ENCODE assay signal across 8 cellular contexts in genomic region chr19:17721821-17722220, GRCh38. TPM values are rescaled to one million over a fixed set of nuclear protein-coding genes. Genes with fewer than 3 reads are reported as not detected.
DNase-seq lines count a peak whose midpoint lies in the region; ATAC-seq and TF ChIP-seq lines count a peak whose summit lies in the region.

No MANE protein-coding gene starts in this region.

- no peaks in the 10 kb centered on the region for H3K9me3 Mint-ChIP-seq in activated CD4-positive, alpha-beta T cell treated with anti-CD3 and anti-CD28 coated beads, Interleukin-2, amount 10 ng/mL, durations not matched to agents 24 days and 14 days
- H3K9me3 Mint-ChIP-seq in glutamatergic neuron (ENCODE audit: unreplicated experiment) = peaks cover 3% of the 10 kb centered on the region
- no peaks in the 10 kb centered on the region for H3K9me3 Mint-ChIP-seq in stimulated activated naive B cell treated with anti-CD40 and anti-IgM and Interleukin-4, amounts not matched to agents 10 μg/mL and 1 μg/mL and 100 μg/mL, for 72 hours

- H3K27me3 Mint-ChIP-seq in activated CD4-positive, alpha-beta T cell treated with anti-CD3 and anti-CD28 coated beads, Interleukin-2, amount 10 ng/mL, durations not matched to agents 24 days and 14 days = no peaks in the 10 kb centered on the region
- peaks cover 15% of the 10 kb centered on the region for H3K27me3 Mint-ChIP-seq in glutamatergic neuron (ENCODE audit: unreplicated experiment)
- no peaks in the 10 kb centered on the region for H3K27me3 Mint-ChIP-seq in stimulated activated naive B cell treated with anti-CD40 and anti-IgM and Interleukin-4, amounts not matched to agents 10 μg/mL and 1 μg/mL and 100 μg/mL, for 72 hours

- H3K4me1 Mint-ChIP-seq in activated CD4-positive, alpha-beta T cell treated with anti-CD3 and anti-CD28 coated beads, Interleukin-2, amount 10 ng/mL, durations not matched to agents 24 days and 14 days = peaks cover 36% of the 10 kb centered on the region
- H3K4me1 Mint-ChIP-seq in glutamatergic neuron (ENCODE audit: low read depth, unreplicated experiment) = peaks cover 18% of the 10 kb centered on the region
- peaks cover 42 to 51% of the 10 kb centered on the region in 2 donors for H3K4me1 Mint-ChIP-seq in stimulated activated naive B cell treated with anti-CD40 and anti-IgM and Interleukin-4, amounts not matched to agents 10 μg/mL and 1 μg/mL and 100 μg/mL, for 72 hours

- peak overlapping the region; percentile 21 for H3K27ac Mint-ChIP-seq in activated CD4-positive, alpha-beta T cell treated with anti-CD3 and anti-CD28 coated beads, Interleukin-2, amount 10 ng/mL, durations not matched to agents 24 days and 14 days
- H3K27ac Mint-ChIP-seq in glutamatergic neuron (ENCODE audit: unreplicated experiment) = no peak overlapping the region
- H3K27ac Mint-ChIP-seq in stimulated activated naive B cell treated with anti-CD40 and anti-IgM and Interleukin-4, amounts not matched to agents 10 μg/mL and 1 μg/mL and 100 μg/mL, for 72 hours = no peak overlapping the region

- intact Hi-C loops in activated CD4-positive, alpha-beta T cell treated with anti-CD3 and anti-CD28 coated beads, Interleukin-2, amount 10 ng/mL, durations not matched to agents 24 days and 14 days (cut with micrococcal nuclease) = loop anchor here (5.0 kb wide), 1 partner anchor 55 kb away; no protein-coding TSS in a partner anchor

- peak in 1 of 2 donors; percentile 13 for ATAC-seq in stimulated activated naive B cell treated with anti-CD40 and anti-IgM and Interleukin-4, amounts not matched to agents 10 μg/mL and 1 μg/mL and 100 μg/mL, for 72 hours (replicated peaks)
- ATAC-seq in GM21360 (IDR thresholded peaks at IDR 0.05; ENCODE audit: unreplicated experiment) = no peak
- no peak for ATAC-seq in HG03354 (IDR thresholded peaks at IDR 0.05; ENCODE audit: poor library complexity, severe bottlenecking, unreplicated experiment)

- TF ChIP-seq CTCF in glutamatergic neuron (IDR thresholded peaks at IDR 0.05; ENCODE audit: partially characterized antibody, unreplicated experiment) = no peak

- peak; percentile 63 for DNase-seq in activated CD4-positive, alpha-beta T cell treated with anti-CD3 and anti-CD28 coated beads, Interleukin-2, amount 10 ng/mL, durations not matched to agents 24 days and 14 days
- no peak for DNase-seq in activated CD4-positive, alpha-beta T cell treated with anti-CD3 and anti-CD28 coated beads, Interleukin-2, amount 50 U/mL, for 4 hours
- peak; percentile 80 for DNase-seq in UCSD-AML1 (lab: John Stamatoyannopoulos, UW; ENCODE audit: unreplicated experiment)
- no peak for DNase-seq in glutamatergic neuron
- DNase-seq in stimulated activated naive B cell treated with anti-CD40 and anti-IgM and Interleukin-4, amounts not matched to agents 10 μg/mL and 1 μg/mL and 100 μg/mL, for 72 hours = no peak
- DNase-seq in NCI-H2029 (lab: John Stamatoyannopoulos, UW) = no peak

- H3K36me3 Mint-ChIP-seq in activated CD4-positive, alpha-beta T cell treated with anti-CD3 and anti-CD28 coated beads, Interleukin-2, amount 10 ng/mL, durations not matched to agents 24 days and 14 days (ENCODE audit: low read depth) = peaks cover 29% of the 10 kb centered on the region
- H3K36me3 Mint-ChIP-seq in glutamatergic neuron (ENCODE audit: unreplicated experiment) = no peaks in the 10 kb centered on the region
- peaks cover 33 to 36% of the 10 kb centered on the region in 2 donors for H3K36me3 Mint-ChIP-seq in stimulated activated naive B cell treated with anti-CD40 and anti-IgM and Interleukin-4, amounts not matched to agents 10 μg/mL and 1 μg/mL and 100 μg/mL, for 72 hours

- H3K4me3 Mint-ChIP-seq in activated CD4-positive, alpha-beta T cell treated with anti-CD3 and anti-CD28 coated beads, Interleukin-2, amount 10 ng/mL, durations not matched to agents 24 days and 14 days = peak overlapping the region; percentile 91
- H3K4me3 Mint-ChIP-seq in glutamatergic neuron (ENCODE audit: unreplicated experiment) = peak overlapping the region; percentile 99
- peak overlapping the region; percentile 82 to 92 for H3K4me3 Mint-ChIP-seq in stimulated activated naive B cell treated with anti-CD40 and anti-IgM and Interleukin-4, amounts not matched to agents 10 μg/mL and 1 μg/mL and 100 μg/mL, for 72 hours

RNA-seq across cellular contexts. Expression of gene MAP1S, which starts 2.5 kb away (rescaled TPM):
- total RNA-seq in activated CD4-positive, alpha-beta T cell treated with anti-CD3 and anti-CD28 coated beads, Interleukin-2, amount 10 ng/mL, durations not matched to agents 24 days and 14 days = 69.0 and 70.3 TPM in 2 replicates
- total RNA-seq in glutamatergic neuron (ENCODE audit: unreplicated experiment) = 111 TPM

RNA-seq across cellular contexts. Expression of gene FCHO1, which starts 29.5 kb away (rescaled TPM):
- total RNA-seq in activated CD4-positive, alpha-beta T cell treated with anti-CD3 and anti-CD28 coated beads, Interleukin-2, amount 10 ng/mL, durations not matched to agents 24 days and 14 days = 91.9 and 96.2 TPM in 2 replicates
- total RNA-seq in glutamatergic neuron (ENCODE audit: unreplicated experiment) = 45.2 TPM

RNA-seq across cellular contexts. Expression of gene UNC13A, which starts 33.7 kb away (rescaled TPM):
- 0.02 TPM in 2 replicates for total RNA-seq in activated CD4-positive, alpha-beta T cell treated with anti-CD3 and anti-CD28 coated beads, Interleukin-2, amount 10 ng/mL, durations not matched to agents 24 days and 14 days
- total RNA-seq in glutamatergic neuron (ENCODE audit: unreplicated experiment) = 79.7 TPM

Comparison
In these comparisons a context has a peak if more than half of its experiments do, and no peak if none do; other contexts are left out.
1. DNase-seq: peak in activated CD4-positive, alpha-beta T cell treated with anti-CD3 and anti-CD28 coated beads, Interleukin-2, amount 10 ng/mL, durations not matched to agents 24 days and 14 days (single experiment) and UCSD-AML1 (single experiment); none in activated CD4-positive, alpha-beta T cell treated with anti-CD3 and anti-CD28 coated beads, Interleukin-2, amount 50 U/mL, for 4 hours (0 of 2), glutamatergic neuron (single experiment), stimulated activated naive B cell treated with anti-CD40 and anti-IgM and Interleukin-4, amounts not matched to agents 10 μg/mL and 1 μg/mL and 100 μg/mL, for 72 hours (single experiment) and NCI-H2029 (single experiment).
2. RNA of gene UNC13A, which starts 33.7 kb away (total RNA-seq): 79.7 TPM in glutamatergic neuron (single experiment); 0.02 TPM in activated CD4-positive, alpha-beta T cell treated with anti-CD3 and anti-CD28 coated beads, Interleukin-2, amount 10 ng/mL, durations not matched to agents 24 days and 14 days; every median in the first group is over 10 times any median in the second.
3. Peak in every context shown above with its lines, with median percentiles within 50 percentile points of each other: H3K4me3 Mint-ChIP-seq.